9 cellular contexts compared by ENCODE assay signal in genomic region chr11:35009191-35009940, GRCh38.
DNase-seq lines count a peak whose midpoint lies in the region; ATAC-seq, FAIRE-seq and TF ChIP-seq lines count a peak whose summit lies in the region.
"Had no signal": no experiment of that assay in that cellular context is flagged by ENCODE, and none has a peak within 500 bp of the region (broad histone marks: within the 10 kb centered on the region; RNA-seq: fewer than 3 reads in every experiment).

No MANE protein-coding gene starts in this region.

- H3K27ac ChIP-seq in SJCRH30 (peak overlapping the region; percentile 37), upper lobe of right lung (no peak overlapping the region)

- no peak for TF ChIP-seq CTCF in upper lobe of right lung (IDR thresholded peaks at IDR 0.05)

- peak; percentile 56 for ATAC-seq in upper lobe of right lung

- H3K27me3 ChIP-seq in SJCRH30: no peaks in the 10 kb centered on the region
- no peaks in the 10 kb centered on the region for H3K27me3 ChIP-seq in upper lobe of right lung

- no peak for FAIRE-seq in frontal cortex (lab: Jason Lieb, UNC)

- H3K4me3 ChIP-seq in SJCRH30 (no peak overlapping the region), upper lobe of right lung (no peak overlapping the region)

- H3K4me1 ChIP-seq in SJCRH30 (peaks cover 22% of the 10 kb centered on the region), upper lobe of right lung (peaks cover 9% of the 10 kb centered on the region)

- intact Hi-C loops in upper lobe of right lung (cut with DNase I): no loop called here

- DNase-seq in NCI-H2171 treated with DMSO at 0.1 percent for 48 hours (lab: John Stamatoyannopoulos, UW): peak; percentile 28
- no peak for DNase-seq in NCI-H2171 (lab: John Stamatoyannopoulos, UW)
- DNase-seq in SJCRH30: no peak
- DNase-seq in iPS-NIHi11 (ENCODE audit: low spot score): peak; percentile 32
- DNase-seq in upper lobe of right lung: no peak
- no peak for DNase-seq in epidermal melanocyte (ENCODE audit: insufficient read length, low spot score)
- DNase-seq in frontal cortex (ENCODE audit: low spot score in 2 of 2): no peak
- DNase-seq in activated CD4-positive, alpha-beta T cell treated with anti-CD3 and anti-CD28 coated beads for 48 hours: no peak
- DNase-seq: effector memory CD4-positive, alpha-beta T cell had no signal

- H3K9me3 ChIP-seq in SJCRH30 (replicated peaks) (no peaks in the 10 kb centered on the region), upper lobe of right lung (no peaks in the 10 kb centered on the region)

- no peaks in the 10 kb centered on the region for H3K36me3 ChIP-seq in SJCRH30
- H3K36me3 ChIP-seq in upper lobe of right lung: no peaks in the 10 kb centered on the region

Comparison
In these comparisons a context has a peak if more than half of its experiments do, and no peak if none do; other contexts are left out.
1. DNase-seq: peak in NCI-H2171 treated with DMSO at 0.1 percent for 48 hours (single experiment) and iPS-NIHi11 (single experiment); none in NCI-H2171 (single experiment), SJCRH30 (0 of 2), upper lobe of right lung (single experiment), epidermal melanocyte (single experiment), frontal cortex (0 of 2) and activated CD4-positive, alpha-beta T cell treated with anti-CD3 and anti-CD28 coated beads for 48 hours (single experiment).